Comparison of ENCODE assay signal across 26 cellular contexts in the genomic region with DNA sequence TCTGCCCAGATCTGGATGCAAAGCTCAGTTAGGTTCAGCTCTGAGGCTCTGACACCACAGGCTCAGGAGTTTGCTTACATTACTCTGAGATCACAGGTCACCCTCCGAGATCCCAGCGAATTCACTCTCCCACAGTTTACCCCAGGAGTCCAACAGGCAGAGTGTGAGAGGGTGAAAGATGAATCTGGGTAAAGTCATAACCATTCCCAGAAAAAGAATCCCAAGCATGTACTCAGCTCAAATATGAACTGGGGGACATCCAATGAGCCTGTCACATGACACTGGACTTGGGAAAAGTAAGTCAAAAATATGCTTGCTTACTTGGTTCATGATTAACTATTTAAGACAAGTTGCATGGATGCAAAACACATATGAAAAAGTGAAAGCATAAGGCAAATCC.
A peak's percentile ranks its signal among the peaks of the same experiment; 100 is the strongest.
DNase-seq lines count a peak whose midpoint lies in the region; ATAC-seq, FAIRE-seq and TF ChIP-seq lines count a peak whose summit lies in the region.
"Had no signal": no experiment of that assay in that cellular context is flagged by ENCODE, and none has a peak within 500 bp of the region (broad histone marks: within the 10 kb centered on the region; RNA-seq: fewer than 3 reads in every experiment).

No MANE protein-coding gene starts in this region.

- TF ChIP-seq RAD21 in K562 (CRISPR knock-in tag; conservative IDR thresholded peaks at IDR 0.05 in 1 of 2, IDR thresholded peaks at IDR 0.05 in 1 of 2), result no peak

- H4K20me1 ChIP-seq in GM23248 (ENCODE audit: insufficient read depth) (no peaks in the 10 kb centered on the region), K562 (replicated peaks; ENCODE audit: control insufficient read depth, insufficient read depth, low read length) (no peaks in the 10 kb centered on the region)
- H4K20me1 ChIP-seq: BLaER1 treated with 17β-estradiol and CSF1 and Interleukin-3, amounts not matched to agents 10 nM and 100 nM had no signal

- H3F3A ChIP-seq in GM23248 (ENCODE audit: insufficient read depth), result peaks cover 20% of the 10 kb centered on the region

- no peaks in the 10 kb centered on the region for H3K27me3 ChIP-seq in GM23248 (replicated peaks; ENCODE audit: insufficient read depth)
- H3K27me3 ChIP-seq in K562 (ENCODE audit: control insufficient read depth in 2 of 2, insufficient read depth in 2 of 2, low read length in 2 of 2), result no peaks in the 10 kb centered on the region; a peak in 1 of 5 replicates
- no peaks in the 10 kb centered on the region for H3K27me3 ChIP-seq in tibial artery
- H3K27me3 ChIP-seq: BLaER1 treated with 17β-estradiol and CSF1 and Interleukin-3, amounts not matched to agents 10 nM and 100 nM; esophagus squamous epithelium; pancreas; stomach had no signal

- CTCF ChIA-PET in K562 (lab: Yijun Ruan, JAX; ENCODE audit: low intra/inter-chr PET ratio), result no interaction called here

- H3K9ac ChIP-seq in GM23248 (no peak overlapping the region), K562 (ENCODE audit: insufficient read depth in 1 of 2, low read depth in 2 of 2, low read length in 2 of 2) (no peak overlapping the region)
- H3K9ac ChIP-seq: BLaER1 treated with 17β-estradiol and CSF1 and Interleukin-3, amounts not matched to agents 10 nM and 100 nM had no signal

- H3K9me1 ChIP-seq in K562 (ENCODE audit: control insufficient read depth, insufficient read depth, low read length), result no peaks in the 10 kb centered on the region

- H3K79me2 ChIP-seq in GM23248 (ENCODE audit: insufficient read depth) (no peaks in the 10 kb centered on the region), K562 (ENCODE audit: control insufficient read depth, insufficient read depth, low read length) (no peaks in the 10 kb centered on the region)

- no peak overlapping the region for H3K4me3 ChIP-seq in GM23248
- H3K4me3 ChIP-seq in K562, result no peak overlapping the region
- H3K4me3 ChIP-seq in tibial artery, result no peak overlapping the region
- H3K4me3 ChIP-seq: BLaER1 treated with 17β-estradiol and CSF1 and Interleukin-3, amounts not matched to agents 10 nM and 100 nM; esophagus squamous epithelium; lung; pancreas; stomach had no signal

- no peaks in the 10 kb centered on the region for H3K36me3 ChIP-seq in GM23248 (ENCODE audit: low read depth)
- H3K36me3 ChIP-seq in K562 (ENCODE audit: control insufficient read depth, insufficient read depth, low read length), result no peaks in the 10 kb centered on the region
- no peaks in the 10 kb centered on the region for H3K36me3 ChIP-seq in tibial artery
- H3K36me3 ChIP-seq: BLaER1 treated with 17β-estradiol and CSF1 and Interleukin-3, amounts not matched to agents 10 nM and 100 nM; esophagus squamous epithelium; pancreas; stomach had no signal

- intact Hi-C loops in K562 (cut with micrococcal nuclease), result no loop called here
- intact Hi-C loops in tibial artery (cut with DNase I; ENCODE audit: low total_unique reads), result no loop called here

- TF ChIP-seq EP300 in K562 (IDR thresholded peaks at IDR 0.05; ENCODE audit: low read length), result no peak

- H3K4me2 ChIP-seq in GM23248 (ENCODE audit: unreplicated experiment), result peak overlapping the region; percentile 4
- no peak overlapping the region for H3K4me2 ChIP-seq in K562 (ENCODE audit: insufficient read depth, low read length)
- H3K4me2 ChIP-seq: BLaER1 treated with 17β-estradiol and CSF1 and Interleukin-3, amounts not matched to agents 10 nM and 100 nM had no signal

- POLR2A ChIA-PET in K562 (lab: Yijun Ruan, JAX), result interaction anchor here (0.7 to 1.2 kb wide), 5 partner anchors 9 to 222 kb away, joined by 3 read pairs; no protein-coding TSS in a partner anchor

- DNase-seq in GM23248, result peak; percentile 29
- no peak for DNase-seq in K562 (ENCODE audit: extremely low read depth in 1 of 4, low spot score in 3 of 4)
- peak; percentile 36 for DNase-seq in hepatic stellate cell (ENCODE audit: low spot score)
- DNase-seq in tibial artery, result no peak
- DNase-seq in activated effector memory CD4-positive, alpha-beta T cell treated with anti-CD3 and anti-CD28 coated beads, Interleukin-2, amount 50 U/mL, for 16 hours, result no peak
- no peak for DNase-seq in glomerular visceral epithelial cell (ENCODE audit: extremely low spot score)
- no peak for DNase-seq in epidermal melanocyte (ENCODE audit: insufficient read length, low spot score)
- DNase-seq: activated naive CD8-positive, alpha-beta T cell treated with anti-CD3 and anti-CD28 coated beads, Interleukin-2, amount 10 ng/mL, durations not matched to agents 7 days and 5 days; central memory CD4-positive, alpha-beta T cell; DMS 273 treated with DMSO at 0.1 percent for 48 hours; effector CD8-positive, alpha-beta T cell; esophagus squamous epithelium; GDM1; KBM-7; naive B cell; NCI-H1930; pancreas; stimulated activated CD4-positive, alpha-beta T cell treated with anti-CD3 and anti-CD28 coated beads, Interleukin-4, amount 100 ng/mL, for 1 hour; stomach; T1000 had no signal

- no peak for FAIRE-seq in K562 (lab: Jason Lieb, UNC)
- FAIRE-seq: GM12892, islet of Langerhans, pancreas had no signal

- H2AFZ ChIP-seq in GM23248 (no peak overlapping the region), K562 (ENCODE audit: low read depth, low read length) (peak overlapping the region; percentile 11; the same call in 1 of the 2 replicates)

- H3K9me2 ChIP-seq in GM23248 (ENCODE audit: insufficient read depth), result no peaks in the 10 kb centered on the region

- WGBS in GM23248 (ENCODE audit: low coverage in 1 of 2, low lambda C conversion rate in 2 of 2, missing lambda C conversion rate in 2 of 2), 2 experiments, result 59 to 72% methylated on average over 2 of the region's 2 CpGs
- 67% methylated on average over 2 of the region's 2 CpGs for WGBS in K562 (ENCODE audit: insufficient coverage, low coverage, missing lambda C conversion rate)

- no peaks in the 10 kb centered on the region for H3K9me3 ChIP-seq in GM23248 (ENCODE audit: low read depth)
- no peaks in the 10 kb centered on the region for H3K9me3 ChIP-seq in K562 (replicated peaks; ENCODE audit: control insufficient read depth, insufficient read depth, low read depth, low read length)
- no peaks in the 10 kb centered on the region for H3K9me3 ChIP-seq in tibial artery
- H3K9me3 ChIP-seq: BLaER1 treated with 17β-estradiol and CSF1 and Interleukin-3, amounts not matched to agents 10 nM and 100 nM; esophagus squamous epithelium; pancreas; stomach had no signal

- H3K4me1 ChIP-seq in GM23248 (ENCODE audit: insufficient read depth) (peaks cover 32% of the 10 kb centered on the region), K562 (replicated peaks in 1 of 2; ENCODE audit: control insufficient read depth in 2 of 2, insufficient read depth in 2 of 2, low read length in 2 of 2) (peaks cover 0 to 37% of the 10 kb centered on the region in 2 experiments; a peak in 3 of 5 replicates), tibial artery (peaks cover 0 to 60% (median 31%) of the 10 kb centered on the region in 4 donors)
- H3K4me1 ChIP-seq: pancreas had no signal

- no TSS peak for BruUV-seq in K562 (replicated peaks; lab: Mats Ljungman, UMichigan)

- TF ChIP-seq POLR2A in K562 (conservative IDR thresholded peaks at IDR 0.05), result no peak

- TF ChIP-seq CTCF in K562 (IDR thresholded peaks at IDR 0.05 in 2 of 3, conservative IDR thresholded peaks at IDR 0.05 in 1 of 3; ENCODE audit: insufficient read depth in 2 of 3, low read depth in 1 of 3, low read length in 3 of 3) (no peak), tibial artery (IDR thresholded peaks at IDR 0.05) (no peak)

- in situ Hi-C loops in GM23248 (cut with MboI), result no loop called here
- in situ Hi-C loops in K562 (cut with MboI), result no loop called here

- H3K27ac ChIP-seq in GM23248, result no peak overlapping the region; the same call in 1 of the 2 replicates
- no peak overlapping the region for H3K27ac ChIP-seq in K562 (ENCODE audit: extremely low read depth, low read depth, low read length)
- peak overlapping the region; percentile 51 to 55 for H3K27ac ChIP-seq in tibial artery
- H3K27ac ChIP-seq: BLaER1 treated with 17β-estradiol and CSF1 and Interleukin-3, amounts not matched to agents 10 nM and 100 nM; esophagus squamous epithelium; pancreas; stomach had no signal

- ATAC-seq in K562 (no peak), GM18498 (IDR thresholded peaks at IDR 0.05; ENCODE audit: unreplicated experiment) (no peak)
- ATAC-seq: activated CD4-positive, CD25-positive, alpha-beta regulatory T cell treated with anti-CD3 and anti-CD28 coated beads, Interleukin-2, amount 50 U/mL, for 24 hours; pancreas had no signal

TF ChIP-seq in K562, 482 proteins besides CTCF, POLR2A, EP300 and RAD21 (continues in another document):
- TF ChIP-seq, protein P1, sequence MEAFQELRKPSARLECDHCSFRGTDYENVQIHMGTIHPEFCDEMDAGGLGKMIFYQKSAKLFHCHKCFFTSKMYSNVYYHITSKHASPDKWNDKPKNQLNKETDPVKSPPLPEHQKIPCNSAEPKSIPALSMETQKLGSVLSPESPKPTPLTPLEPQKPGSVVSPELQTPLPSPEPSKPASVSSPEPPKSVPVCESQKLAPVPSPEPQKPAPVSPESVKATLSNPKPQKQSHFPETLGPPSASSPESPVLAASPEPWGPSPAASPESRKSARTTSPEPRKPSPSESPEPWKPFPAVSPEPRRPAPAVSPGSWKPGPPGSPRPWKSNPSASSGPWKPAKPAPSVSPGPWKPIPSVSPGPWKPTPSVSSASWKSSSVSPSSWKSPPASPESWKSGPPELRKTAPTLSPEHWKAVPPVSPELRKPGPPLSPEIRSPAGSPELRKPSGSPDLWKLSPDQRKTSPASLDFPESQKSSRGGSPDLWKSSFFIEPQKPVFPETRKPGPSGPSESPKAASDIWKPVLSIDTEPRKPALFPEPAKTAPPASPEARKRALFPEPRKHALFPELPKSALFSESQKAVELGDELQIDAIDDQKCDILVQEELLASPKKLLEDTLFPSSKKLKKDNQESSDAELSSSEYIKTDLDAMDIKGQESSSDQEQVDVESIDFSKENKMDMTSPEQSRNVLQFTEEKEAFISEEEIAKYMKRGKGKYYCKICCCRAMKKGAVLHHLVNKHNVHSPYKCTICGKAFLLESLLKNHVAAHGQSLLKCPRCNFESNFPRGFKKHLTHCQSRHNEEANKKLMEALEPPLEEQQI (IDR thresholded peaks at IDR 0.05), result no peak
- peak; percentile 73 for TF ChIP-seq TFE3 (CRISPR knock-in tag; IDR thresholded peaks at IDR 0.05)

Comparison
In these comparisons a context has a peak if more than half of its experiments do, and no peak if none do; other contexts are left out.
1. DNase-seq: peak in GM23248 (single experiment) and hepatic stellate cell (single experiment); none in K562 (0 of 4), tibial artery (0 of 2), activated effector memory CD4-positive, alpha-beta T cell treated with anti-CD3 and anti-CD28 coated beads, Interleukin-2, amount 50 U/mL, for 16 hours (single experiment), glomerular visceral epithelial cell (single experiment) and epidermal melanocyte (single experiment).
2. H3K27ac ChIP-seq: peak in tibial artery (2 of 2); none in GM23248 (single experiment) and K562 (single experiment).